In genomic region chr1:3610823-3611169, GRCh38 we compare ENCODE assay signal across 8 cellular contexts. TPM values are rescaled to one million over a fixed set of nuclear protein-coding genes. Genes with fewer than 3 reads are reported as not detected.
DNase-seq lines count a peak whose midpoint lies in the region; ATAC-seq and TF ChIP-seq lines count a peak whose summit lies in the region.

No MANE protein-coding gene starts in this region.

- H3K9me3 Mint-ChIP-seq in CD14-positive monocyte: peaks cover 0 to 1% (median 0%) of the 10 kb centered on the region in 7 donors

- H3K4me1 ChIP-seq in esophagus muscularis mucosa (peaks cover 19 to 27% (median 24%) of the 10 kb centered on the region in 4 donors), ovary (ENCODE audit: insufficient read depth) (peaks cover 6% of the 10 kb centered on the region)

- H3K9me3 ChIP-seq in MG63 (no peaks in the 10 kb centered on the region), esophagus muscularis mucosa (no peaks in the 10 kb centered on the region), ovary (no peaks in the 10 kb centered on the region)

- H3K4me3 ChIP-seq in MG63: peak overlapping the region; percentile 67
- H3K4me3 ChIP-seq in esophagus muscularis mucosa: peak overlapping the region; percentile 47 to 61 (median 49)
- peak overlapping the region; percentile 37 for H3K4me3 ChIP-seq in ovary

- peaks cover 17 to 34% (median 24%) of the 10 kb centered on the region in 3 donors for H3K27me3 Mint-ChIP-seq in CD14-positive monocyte (ENCODE audit: low read depth in 3 of 3)

- intact Hi-C loops in CD14-positive monocyte (cut with micrococcal nuclease): no loop called here
- intact Hi-C loops in esophagus muscularis mucosa (cut with DNase I): no loop called here
- intact Hi-C loops in ovary (cut with DNase I): no loop called here

- no peaks in the 10 kb centered on the region for H3K36me3 Mint-ChIP-seq in CD14-positive monocyte

- TF ChIP-seq CTCF in CD14-positive monocyte (IDR thresholded peaks at IDR 0.05): no peak
- TF ChIP-seq CTCF in esophagus muscularis mucosa (IDR thresholded peaks at IDR 0.05): no peak
- no peak for TF ChIP-seq CTCF in ovary (IDR thresholded peaks at IDR 0.05)

- no peaks in the 10 kb centered on the region for H3K27me3 ChIP-seq in MG63
- H3K27me3 ChIP-seq in esophagus muscularis mucosa: peaks cover 0 to 86% (median 26%) of the 10 kb centered on the region in 4 donors
- H3K27me3 ChIP-seq in ovary: no peaks in the 10 kb centered on the region

- H3K4me3 Mint-ChIP-seq in CD14-positive monocyte: peak overlapping the region; percentile 74 to 82

- TF ChIP-seq EP300 in esophagus muscularis mucosa (IDR thresholded peaks at IDR 0.05) (no peak), ovary (IDR thresholded peaks at IDR 0.05) (no peak)

- H3K36me3 ChIP-seq in MG63 (peaks cover 17% of the 10 kb centered on the region), esophagus muscularis mucosa (no peaks in the 10 kb centered on the region), ovary (no peaks in the 10 kb centered on the region)

- TF ChIP-seq POLR2A in esophagus muscularis mucosa (IDR thresholded peaks at IDR 0.05; ENCODE audit: low read depth): no peak
- TF ChIP-seq POLR2A in ovary (IDR thresholded peaks at IDR 0.05): no peak

- no peak overlapping the region for H3K27ac Mint-ChIP-seq in CD14-positive monocyte

- H3K27ac ChIP-seq in esophagus muscularis mucosa (replicated peaks in 1 of 4) (no peak overlapping the region), ovary (no peak overlapping the region)

- ATAC-seq in GM21737 (IDR thresholded peaks at IDR 0.05; ENCODE audit: unreplicated experiment): no peak
- ATAC-seq in HG02610 (IDR thresholded peaks at IDR 0.05; ENCODE audit: unreplicated experiment): no peak

- no CpG with 5 or more reads among the region's 18 CpGs for WGBS in esophagus muscularis mucosa
- WGBS in ovary, 3 donors: 1 to 2% (median 2%) methylated on average over 17 to 18 of the region's 18 CpGs

- peaks cover 28% of the 10 kb centered on the region for H3K4me1 Mint-ChIP-seq in CD14-positive monocyte

- DNase-seq in CD14-positive monocyte (ENCODE audit: low spot score) (no peak), MG63 (no peak), esophagus muscularis mucosa (ENCODE audit: extremely low spot score) (no peak), ovary (no peak), NCI-H446 treated with DMSO at 0.1 percent for 48 hours (lab: John Stamatoyannopoulos, UW) (no peak), DMS114 treated with DMSO at 0.1 percent for 48 hours (lab: John Stamatoyannopoulos, UW; ENCODE audit: unreplicated experiment) (no peak)

RNA-seq across cellular contexts. Expression of gene MEGF6, which starts 0.5 kb away (rescaled TPM):
- polyA plus RNA-seq in CD14-positive monocyte (1 to 10 TPM in 1 of 2 donors, under 1 TPM in 1; 0.39 to 1.2 TPM), ovary (10 to 100 TPM in 1 of 2 donors, under 1 TPM in 1; 0.10 to 12.0 TPM)
- total RNA-seq in MG63 (2014; rRNA removed; shearing (Covaris generic); ENCODE audit: low replicate concordance): 121 and 198 TPM in 2 replicates
- total RNA-seq in esophagus muscularis mucosa (10 to 100 TPM in 3 of 4 donors, 1 to 10 TPM in 1; 9.3 to 18.1 (median 12.7) TPM), ovary (100 to 1,000 TPM in 1 of 7 donors, 10 to 100 TPM in 5, 1 to 10 TPM in 1; 6.0 to 117 (median 14.6) TPM)

RNA-seq across cellular contexts. Expression of gene TPRG1L, which starts 14.0 kb away (rescaled TPM):
- polyA plus RNA-seq in CD14-positive monocyte: 10 to 100 TPM; 18.5 to 19.7 TPM
- total RNA-seq in MG63 (2014; rRNA removed; shearing (Covaris generic); ENCODE audit: low replicate concordance): 32.4 and 34.5 TPM in 2 replicates
- total RNA-seq in esophagus muscularis mucosa: 10 to 100 TPM; 36.8 to 55.3 (median 50.3) TPM
- total RNA-seq in ovary: 10 to 100 TPM; 25.3 to 51.1 (median 44.2) TPM
- 10 to 100 TPM; 40.1 to 71.5 TPM for polyA plus RNA-seq in ovary

RNA-seq across cellular contexts. Expression of gene WRAP73, which starts 39.1 kb away (rescaled TPM):
- 10 to 100 TPM; 26.1 to 33.2 TPM for polyA plus RNA-seq in CD14-positive monocyte
- 37.6 and 52.7 TPM in 2 replicates for total RNA-seq in MG63 (2014; rRNA removed; shearing (Covaris generic); ENCODE audit: low replicate concordance)
- 10 to 100 TPM; 12.9 to 25.9 (median 15.7) TPM for total RNA-seq in esophagus muscularis mucosa
- total RNA-seq in ovary: 10 to 100 TPM; 10.3 to 16.7 (median 15.8) TPM
- polyA plus RNA-seq in ovary: 10 to 100 TPM in 1 of 2 donors, 1 to 10 TPM in 1; 5.3 to 18.0 TPM

RNA-seq across cellular contexts. Expression of gene TP73, which starts 41.5 kb away (rescaled TPM):
- polyA plus RNA-seq in CD14-positive monocyte (under 1 TPM in 1 of 2 donors, not detected in 1; 0.42 TPM), ovary (under 1 TPM; 0.03 to 0.04 TPM)
- 3.1 and 8.3 TPM in 2 replicates for total RNA-seq in MG63 (2014; rRNA removed; shearing (Covaris generic); ENCODE audit: low replicate concordance)
- total RNA-seq in esophagus muscularis mucosa (not detected), ovary (1 to 10 TPM in 1 of 7 donors, under 1 TPM in 6; 0.13 to 7.5 (median 0.47) TPM)
